Comparison of ENCODE assay signal across 8 cellular contexts in the genomic region with DNA sequence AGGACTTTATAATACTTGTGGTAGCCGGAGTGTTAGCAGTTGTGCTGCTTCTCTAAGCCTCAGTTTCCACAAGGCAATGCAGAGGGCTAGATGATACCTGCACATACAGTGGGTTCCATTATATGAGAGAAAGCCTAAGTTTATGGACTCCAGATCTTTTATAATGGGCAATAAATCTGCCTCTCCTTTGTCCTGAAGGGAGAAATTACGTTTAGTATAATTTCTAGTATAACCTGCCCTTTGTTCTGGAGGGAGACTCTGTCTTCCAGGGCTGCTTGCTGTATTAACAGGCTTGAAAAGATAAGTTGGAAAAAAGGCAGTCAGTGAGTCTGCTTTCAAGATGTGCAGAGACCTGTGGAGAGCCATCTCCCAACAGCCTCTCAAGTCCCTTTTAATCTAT.
"Had no signal": no experiment of that assay in that cellular context is flagged by ENCODE, and none has a peak within 500 bp of the region (broad histone marks: within the 10 kb centered on the region; RNA-seq: fewer than 3 reads in every experiment).

No MANE protein-coding gene starts in this region.

- H3K27ac ChIP-seq: HL-60 had no signal

- H3K4me3 ChIP-seq: GM23338 had no signal

- FAIRE-seq: H1, H54, HepG2 had no signal

- ATAC-seq: GM23338, HepG2 had no signal

- H3K4me2 ChIP-seq: GM23338 had no signal

- DNase-seq: H9, HCEC 1CT, KBM-7 had no signal

- H2AFZ ChIP-seq: GM23338 had no signal
